ENCODE assay signal across 22 cellular contexts in genomic region chr1:158716335-158716734, GRCh38. TPM values are rescaled to one million over a fixed set of nuclear protein-coding genes. Genes with fewer than 3 reads are reported as not detected.
A peak's percentile ranks its signal among the peaks of the same experiment; 100 is the strongest.
DNase-seq lines count a peak whose midpoint lies in the region; ATAC-seq, FAIRE-seq and TF ChIP-seq lines count a peak whose summit lies in the region.
"Had no signal": no experiment of that assay in that cellular context is flagged by ENCODE, and none has a peak within 500 bp of the region (broad histone marks: within the 10 kb centered on the region; RNA-seq: fewer than 3 reads in every experiment).

No MANE protein-coding gene starts in this region.

- H3K27ac ChIP-seq in mammary epithelial cell (ENCODE audit: insufficient read depth, low read depth, low read length) (no peak overlapping the region), breast epithelium (no peak overlapping the region)
- H3K27ac ChIP-seq: brain microvascular endothelial cell, uterus, VCaP had no signal

- dilution Hi-C loops in mammary epithelial cell (cut with HindIII; ENCODE audit: low sequenced_read_pairs), result no loop called here

- peak overlapping the region; percentile 9 for H3K27ac Mint-ChIP-seq in activated T-helper 2 cell treated with anti-CD3 and anti-CD28 coated beads, Interferon-gamma antibody, Interleukin-2, Interleukin-4, amounts not matched to agents 10 μg/mL and 5 μg/mL and 100 μg/mL, durations not matched to agents 14 hours and 24 hours and 36 hours
- H3K27ac Mint-ChIP-seq: CD8-positive, alpha-beta T cell had no signal

- H3K4me1 Mint-ChIP-seq in activated T-helper 2 cell treated with anti-CD3 and anti-CD28 coated beads, Interferon-gamma antibody, Interleukin-2, Interleukin-4, amounts not matched to agents 10 μg/mL and 5 μg/mL and 100 μg/mL, durations not matched to agents 14 hours and 24 hours and 36 hours (ENCODE audit: low read depth), result peaks cover 15% of the 10 kb centered on the region

- no peak for TF ChIP-seq POLR2A in breast epithelium (IDR thresholded peaks at IDR 0.05)

- H3K36me3 ChIP-seq in mammary epithelial cell (ENCODE audit: insufficient read depth, low read length) (no peaks in the 10 kb centered on the region), breast epithelium (no peaks in the 10 kb centered on the region)
- H3K36me3 ChIP-seq: brain microvascular endothelial cell, uterus had no signal

- no peak overlapping the region for H3K4me3 ChIP-seq in mammary epithelial cell (replicated peaks in 1 of 3; ENCODE audit: insufficient read depth in 1 of 3, low read depth in 2 of 3, low read length in 3 of 3)
- H3K4me3 ChIP-seq in breast epithelium, result no peak overlapping the region
- H3K4me3 ChIP-seq: mucosa of descending colon, uterus had no signal

- no peak for TF ChIP-seq CTCF in mammary epithelial cell (conservative IDR thresholded peaks at IDR 0.05 in 1 of 2, IDR thresholded peaks at IDR 0.05 in 1 of 2; ENCODE audit: extremely low read depth in 1 of 2, insufficient read depth in 1 of 2, low read depth in 1 of 2, low read length in 2 of 2)
- TF ChIP-seq CTCF in breast epithelium (IDR thresholded peaks at IDR 0.05), result no peak

- H3K27me3 ChIP-seq in mammary epithelial cell (ENCODE audit: insufficient read depth, low read length), result no peaks in the 10 kb centered on the region
- no peaks in the 10 kb centered on the region for H3K27me3 ChIP-seq in breast epithelium
- H3K27me3 ChIP-seq: brain microvascular endothelial cell, uterus had no signal

- peaks cover 10% of the 10 kb centered on the region for H3K27me3 Mint-ChIP-seq in activated T-helper 2 cell treated with anti-CD3 and anti-CD28 coated beads, Interferon-gamma antibody, Interleukin-2, Interleukin-4, amounts not matched to agents 10 μg/mL and 5 μg/mL and 100 μg/mL, durations not matched to agents 14 hours and 24 hours and 36 hours (ENCODE audit: low read depth)

- no peaks in the 10 kb centered on the region for H3K9me3 Mint-ChIP-seq in activated T-helper 2 cell treated with anti-CD3 and anti-CD28 coated beads, Interferon-gamma antibody, Interleukin-2, Interleukin-4, amounts not matched to agents 10 μg/mL and 5 μg/mL and 100 μg/mL, durations not matched to agents 14 hours and 24 hours and 36 hours
- H3K9me3 Mint-ChIP-seq: activated naive CD4-positive, alpha-beta T cell treated with anti-CD3 and anti-CD28 coated beads, Interleukin-2, amount 50 U/mL, for 72 hours; CD8-positive, alpha-beta T cell had no signal

- H3K4me2 ChIP-seq in mammary epithelial cell (ENCODE audit: insufficient read depth, low read depth, low read length), result no peak overlapping the region

- no peak overlapping the region for H3K9ac ChIP-seq in mammary epithelial cell (ENCODE audit: insufficient read depth, low read length)

- H3K9me3 ChIP-seq in mammary epithelial cell (replicated peaks; ENCODE audit: insufficient read depth, low read length) (no peaks in the 10 kb centered on the region), breast epithelium (no peaks in the 10 kb centered on the region)
- H3K9me3 ChIP-seq: mucosa of descending colon, uterus had no signal

- no peak for FAIRE-seq in HTR-8/SVneo (lab: Jason Lieb, UNC)

- in situ Hi-C loops in mammary epithelial cell (cut with MboI; ENCODE audit: low sequenced_read_pairs in 2 of 2), result no loop called here

- intact Hi-C loops in mammary epithelial cell (cut with micrococcal nuclease) (no loop called here), breast epithelium (cut with DNase I; ENCODE audit: low total_unique reads) (no loop called here)
- intact Hi-C loops in activated T-helper 2 cell treated with anti-CD3 and anti-CD28 coated beads, Interferon-gamma antibody, Interleukin-2, Interleukin-4, amounts not matched to agents 10 μg/mL and 5 μg/mL and 100 μg/mL, durations not matched to agents 14 hours and 24 hours and 36 hours (cut with micrococcal nuclease), result loop anchor here (5.0 to 10.0 kb wide), 3 partner anchors 101 to 358 kb away; partner anchors contain the start of genes AIM2 and IFI16

- peak; percentile 91 for ATAC-seq in HG02610 (IDR thresholded peaks at IDR 0.05; ENCODE audit: unreplicated experiment)
- ATAC-seq in GM21447 (IDR thresholded peaks at IDR 0.05; ENCODE audit: unreplicated experiment), result no peak
- ATAC-seq: CD8-positive, alpha-beta T cell; left lobe of liver; mucosa of descending colon had no signal

- no peaks in the 10 kb centered on the region for H4K20me1 ChIP-seq in mammary epithelial cell (ENCODE audit: insufficient read depth, low read length)

- no peaks in the 10 kb centered on the region for H3K79me2 ChIP-seq in mammary epithelial cell (ENCODE audit: insufficient read depth, low read length)

- H3K4me1 ChIP-seq in mammary epithelial cell (ENCODE audit: insufficient read depth, low read length) (peaks cover 6% of the 10 kb centered on the region), breast epithelium (no peaks in the 10 kb centered on the region)
- H3K4me1 ChIP-seq: uterus had no signal

- BruUV-seq in mammary epithelial cell (replicated peaks; lab: Mats Ljungman, UMichigan), result no TSS peak

- CTCF ChIA-PET in mammary epithelial cell (lab: Charles Lee; ENCODE audit: low non-redundant PET), result no interaction called here

- 50% methylated on average over 1 of the region's 1 CpG for WGBS in mammary epithelial cell (ENCODE audit: low coverage, missing lambda C conversion rate)

- no peak overlapping the region for H3K4me3 Mint-ChIP-seq in activated T-helper 2 cell treated with anti-CD3 and anti-CD28 coated beads, Interferon-gamma antibody, Interleukin-2, Interleukin-4, amounts not matched to agents 10 μg/mL and 5 μg/mL and 100 μg/mL, durations not matched to agents 14 hours and 24 hours and 36 hours (ENCODE audit: low read depth)
- H3K4me3 Mint-ChIP-seq: CD8-positive, alpha-beta T cell had no signal

- peaks cover 2% of the 10 kb centered on the region for H3K36me3 Mint-ChIP-seq in activated T-helper 2 cell treated with anti-CD3 and anti-CD28 coated beads, Interferon-gamma antibody, Interleukin-2, Interleukin-4, amounts not matched to agents 10 μg/mL and 5 μg/mL and 100 μg/mL, durations not matched to agents 14 hours and 24 hours and 36 hours (ENCODE audit: low read depth)
- H3K36me3 Mint-ChIP-seq: activated naive CD4-positive, alpha-beta T cell treated with anti-CD3 and anti-CD28 coated beads, Interleukin-2, amount 50 U/mL, for 72 hours; CD8-positive, alpha-beta T cell had no signal

- no peak overlapping the region for H2AFZ ChIP-seq in mammary epithelial cell (ENCODE audit: low read depth, low read length)

- DNase-seq in mammary epithelial cell (peak; percentile 23), breast epithelium (ENCODE audit: low spot score in 2 of 2) (no peak), HTR-8/SVneo (ENCODE audit: insufficient read length, low spot score) (no peak), NCI-H510A treated with DMSO at 0.1 percent for 48 hours (lab: John Stamatoyannopoulos, UW) (no peak), NCI-H748 treated with DMSO at 0.1 percent for 48 hours (lab: John Stamatoyannopoulos, UW) (no peak)
- no peak for DNase-seq in activated T-helper 2 cell treated with anti-CD3 and anti-CD28 coated beads, Interferon-gamma antibody, Interleukin-2, Interleukin-4, amounts not matched to agents 10 μg/mL and 5 μg/mL and 100 μg/mL, durations not matched to agents 14 hours and 24 hours and 36 hours (ENCODE audit: low spot score)
- DNase-seq: brain microvascular endothelial cell; CD8-positive, alpha-beta T cell; HCEC 1CT; mucosa of descending colon; NCI-H2029; NCI-H510A; Right ventricle myocardium superior; uterus had no signal

RNA-seq across cellular contexts. Expression of gene OR6K3, which starts 4.2 kb away (rescaled TPM):
- total RNA-seq in mammary epithelial cell (not detected), breast epithelium (not detected)
- polyA plus RNA-seq in mammary epithelial cell, result not detected
- not detected for polyA minus RNA-seq in mammary epithelial cell
- total RNA-seq in activated T-helper 2 cell treated with anti-CD3 and anti-CD28 coated beads, Interferon-gamma antibody, Interleukin-2, Interleukin-4, amounts not matched to agents 10 μg/mL and 5 μg/mL and 100 μg/mL, durations not matched to agents 14 hours and 24 hours and 36 hours, result not detected in 2 replicates
- total RNA-seq: activated naive CD4-positive, alpha-beta T cell treated with anti-CD3 and anti-CD28 coated beads, Interleukin-2, amount 50 U/mL, for 72 hours; CD8-positive, alpha-beta T cell; dermis microvascular lymphatic vessel endothelial cell; epithelial cell of proximal tubule; left lobe of liver; mucosa of descending colon; Right ventricle myocardium superior; uterus had no signal
- polyA plus RNA-seq: AG04450 had no signal

RNA-seq across cellular contexts. Expression of gene OR6K2, which starts 15.9 kb away (rescaled TPM):
- total RNA-seq in mammary epithelial cell (not detected), breast epithelium (not detected)
- polyA plus RNA-seq in mammary epithelial cell, result not detected
- not detected for polyA minus RNA-seq in mammary epithelial cell
- not detected in 2 replicates for total RNA-seq in activated T-helper 2 cell treated with anti-CD3 and anti-CD28 coated beads, Interferon-gamma antibody, Interleukin-2, Interleukin-4, amounts not matched to agents 10 μg/mL and 5 μg/mL and 100 μg/mL, durations not matched to agents 14 hours and 24 hours and 36 hours
- total RNA-seq: activated naive CD4-positive, alpha-beta T cell treated with anti-CD3 and anti-CD28 coated beads, Interleukin-2, amount 50 U/mL, for 72 hours; CD8-positive, alpha-beta T cell; dermis microvascular lymphatic vessel endothelial cell; epithelial cell of proximal tubule; left lobe of liver; mucosa of descending colon; Right ventricle myocardium superior; uterus had no signal
- polyA plus RNA-seq: AG04450 had no signal

RNA-seq across cellular contexts. Expression of gene SPTA1, which starts 29.8 kb away (rescaled TPM):
- total RNA-seq in mammary epithelial cell (not detected), breast epithelium (under 1 TPM; under 0.01 to 0.33 (median 0.15) TPM)
- not detected for polyA plus RNA-seq in mammary epithelial cell
- polyA minus RNA-seq in mammary epithelial cell, result not detected
- total RNA-seq in activated T-helper 2 cell treated with anti-CD3 and anti-CD28 coated beads, Interferon-gamma antibody, Interleukin-2, Interleukin-4, amounts not matched to agents 10 μg/mL and 5 μg/mL and 100 μg/mL, durations not matched to agents 14 hours and 24 hours and 36 hours, result 0.02 and 0.30 TPM in 2 replicates
- total RNA-seq: CD8-positive, alpha-beta T cell; epithelial cell of proximal tubule; Right ventricle myocardium superior had no signal
- polyA plus RNA-seq: AG04450 had no signal

RNA-seq across cellular contexts. Expression of gene OR6K6, which starts 38.2 kb away (rescaled TPM):
- total RNA-seq in mammary epithelial cell, result not detected
- not detected for polyA plus RNA-seq in mammary epithelial cell
- not detected for polyA minus RNA-seq in mammary epithelial cell
- total RNA-seq in breast epithelium, result not detected
- total RNA-seq in activated T-helper 2 cell treated with anti-CD3 and anti-CD28 coated beads, Interferon-gamma antibody, Interleukin-2, Interleukin-4, amounts not matched to agents 10 μg/mL and 5 μg/mL and 100 μg/mL, durations not matched to agents 14 hours and 24 hours and 36 hours, result not detected in 2 replicates
- total RNA-seq: activated naive CD4-positive, alpha-beta T cell treated with anti-CD3 and anti-CD28 coated beads, Interleukin-2, amount 50 U/mL, for 72 hours; CD8-positive, alpha-beta T cell; dermis microvascular lymphatic vessel endothelial cell; epithelial cell of proximal tubule; left lobe of liver; mucosa of descending colon; Right ventricle myocardium superior; uterus had no signal
- polyA plus RNA-seq: AG04450 had no signal

RNA-seq across cellular contexts. Expression of gene OR6N1, which starts 55.7 kb away (rescaled TPM):
- total RNA-seq in mammary epithelial cell (not detected), breast epithelium (not detected)
- not detected for polyA plus RNA-seq in mammary epithelial cell
- polyA minus RNA-seq in mammary epithelial cell, result not detected
- total RNA-seq in activated T-helper 2 cell treated with anti-CD3 and anti-CD28 coated beads, Interferon-gamma antibody, Interleukin-2, Interleukin-4, amounts not matched to agents 10 μg/mL and 5 μg/mL and 100 μg/mL, durations not matched to agents 14 hours and 24 hours and 36 hours, result not detected in 2 replicates
- total RNA-seq: activated naive CD4-positive, alpha-beta T cell treated with anti-CD3 and anti-CD28 coated beads, Interleukin-2, amount 50 U/mL, for 72 hours; CD8-positive, alpha-beta T cell; dermis microvascular lymphatic vessel endothelial cell; epithelial cell of proximal tubule; left lobe of liver; mucosa of descending colon; Right ventricle myocardium superior; uterus had no signal
- polyA plus RNA-seq: AG04450 had no signal
